ENCODE assay signal across 8 cellular contexts in the genomic region with DNA sequence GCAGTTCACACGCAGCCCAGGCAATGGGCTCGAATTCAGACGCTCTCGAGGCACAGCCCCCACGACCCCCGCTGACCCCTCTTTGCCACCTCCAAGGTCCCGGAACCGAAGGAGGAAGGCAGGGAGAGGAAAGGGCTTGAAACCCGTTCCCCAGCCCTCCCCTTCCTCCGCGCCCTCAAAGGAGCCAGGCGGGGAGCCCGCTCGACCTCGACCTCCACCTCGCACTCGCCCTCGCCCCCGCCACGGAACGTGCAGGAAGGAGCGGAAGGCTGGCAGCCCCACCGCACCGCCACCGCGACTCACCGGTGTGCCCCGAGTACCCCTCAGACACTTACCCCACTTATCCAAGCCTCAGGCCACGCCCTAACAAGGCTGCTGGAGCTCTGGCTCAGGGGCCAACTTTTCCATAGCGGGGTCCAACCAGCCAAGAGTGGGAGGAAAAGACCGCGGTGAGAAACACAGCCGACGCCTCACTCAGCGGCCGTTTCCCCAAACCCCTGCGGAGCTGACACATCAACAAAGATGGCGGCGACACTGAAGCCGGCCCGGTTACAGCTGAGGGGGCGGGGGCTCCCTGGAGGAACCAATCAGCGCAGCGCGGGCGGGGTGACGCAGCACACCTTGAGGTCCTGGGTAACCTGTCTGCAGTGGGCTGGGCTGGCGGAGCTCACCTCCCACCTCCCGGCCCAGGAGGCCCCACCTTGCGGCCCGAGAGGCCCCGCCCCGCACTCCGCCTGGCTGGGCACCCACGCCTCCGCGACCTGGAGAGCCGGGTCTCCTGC. TPM values are rescaled to one million over a fixed set of nuclear protein-coding genes. Genes with fewer than 3 reads are reported as not detected.
DNase-seq lines count a peak whose midpoint lies in the region; ATAC-seq lines count a peak whose summit lies in the region.

A gene (minus strand): TSS at position 524 of the 782 bp plus-strand sequence. CDS start 10,935 bp downstream, outside the sequence.

- peak; percentile 99 for ATAC-seq in GM19467 (IDR thresholded peaks at IDR 0.05; ENCODE audit: unreplicated experiment)

- DNase-seq in CMK (ENCODE audit: low read depth) (peak; percentile 47), HPDE6-E6E7 (ENCODE audit: extremely low spot score) (peak; percentile 95), NK-92 (lab: John Stamatoyannopoulos, UW; ENCODE audit: unreplicated experiment) (peak; percentile 82), lung microvascular endothelial cell (ENCODE audit: low read depth in 2 of 2) (peak; percentile 87 to 93)
- peak; percentile 97 for DNase-seq in activated CD8-positive, alpha-beta memory T cell treated with anti-CD3 and anti-CD28 coated beads for 4 hours (ENCODE audit: low read depth in 2 of 2)
- DNase-seq in effector CD8-positive, alpha-beta T cell (lab: John Stamatoyannopoulos, UW) = peak; percentile 96
- DNase-seq in stimulated activated CD4-positive, alpha-beta T cell treated with anti-CD3 and anti-CD28 coated beads, TNF-alpha, amount 100 ng/mL, for 48 hours (ENCODE audit: low read depth in 3 of 3) = peak; percentile 95 to 98 (median 97)

RNA-seq across cellular contexts. Expression of the gene that starts here (rescaled TPM):
- total RNA-seq in lung microvascular endothelial cell = 9.4 and 13.7 TPM in 2 replicates

Comparison
In these comparisons a context has a peak if more than half of its experiments do, and no peak if none do; other contexts are left out.
1. Peak in every context shown above with its lines: DNase-seq and ATAC-seq.
2. DNase-seq: peak in every context shown above with its lines; median percentile 97 in activated CD8-positive, alpha-beta memory T cell treated with anti-CD3 and anti-CD28 coated beads for 4 hours; 97 in stimulated activated CD4-positive, alpha-beta T cell treated with anti-CD3 and anti-CD28 coated beads, TNF-alpha, amount 100 ng/mL, for 48 hours; 96 in effector CD8-positive, alpha-beta T cell; 95 in HPDE6-E6E7; 90 in lung microvascular endothelial cell; 82 in NK-92; 47 in CMK.